19 cellular contexts compared by ENCODE assay signal in the genomic region with DNA sequence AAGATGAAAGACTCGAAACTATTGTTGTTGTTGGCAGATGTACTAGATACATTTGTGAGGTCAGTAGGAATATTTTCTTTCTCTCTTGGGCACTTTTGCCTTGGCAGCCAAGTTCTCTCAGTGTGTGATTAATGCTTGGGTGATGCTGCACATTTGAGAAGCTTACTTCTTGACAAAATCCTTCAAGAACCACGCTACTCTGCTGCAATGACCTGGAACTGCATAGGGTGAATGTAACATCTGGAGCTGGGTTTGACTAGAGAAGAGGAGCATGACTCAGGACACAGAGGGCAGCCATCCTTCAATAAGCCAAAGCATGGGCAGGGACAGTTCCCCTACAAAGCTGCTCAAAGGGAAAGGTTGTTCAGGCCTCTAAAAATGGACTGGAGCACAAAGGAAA.
DNase-seq lines count a peak whose midpoint lies in the region; ATAC-seq lines count a peak whose summit lies in the region.
"Had no signal": no experiment of that assay in that cellular context is flagged by ENCODE, and none has a peak within 500 bp of the region (broad histone marks: within the 10 kb centered on the region; RNA-seq: fewer than 3 reads in every experiment).

No MANE protein-coding gene starts in this region.

- no peak for ATAC-seq in GM21423 (IDR thresholded peaks at IDR 0.05; ENCODE audit: unreplicated experiment)
- ATAC-seq: activated naive CD4-positive, alpha-beta T cell treated with anti-CD3 and anti-CD28 coated beads, Interleukin-2, amount 50 U/mL, for 72 hours had no signal

- DNase-seq in Caki2 (ENCODE audit: low read depth) (peak; percentile 66), NCI-H226 (peak; percentile 14), fibroblast of gingiva (ENCODE audit: low read depth) (peak; percentile 90), renal cortical epithelial cell (ENCODE audit: low read depth) (peak; percentile 1), GOT3 (lab: John Stamatoyannopoulos, UW) (no peak), CD1c-positive myeloid dendritic cell (ENCODE audit: extremely low spot score) (no peak)
- no peak for DNase-seq in activated CD8-positive, alpha-beta memory T cell treated with anti-CD3 and anti-CD28 coated beads, Interleukin-2, amount 50 U/mL, for 48 hours
- DNase-seq: AML-193; DMS79 treated with DMSO at 0.1 percent for 48 hours; glutamatergic neuron; HCEC 1CT; NCI-H1092 treated with DMSO at 0.1 percent for 48 hours; NCI-H2029 treated with DMSO at 0.1 percent for 48 hours; nephron progenitor cell; stimulated activated CD4-positive, alpha-beta T cell treated with anti-CD3 and anti-CD28 coated beads, Interleukin-2, amount 100 ng/mL, for 24 hours; stimulated activated naive CD4-positive, alpha-beta T cell treated with Interleukin-2 at 50 U/mL for 16 hours; transverse colon had no signal

- in situ Hi-C loops in Caki2 (cut with HindIII; ENCODE audit: low pct_unique_long_range_greater_than_20kb, low sequenced_read_pairs): no loop called here

Comparison
In these comparisons a context has a peak if more than half of its experiments do, and no peak if none do; other contexts are left out.
1. DNase-seq: peak in Caki2 (single experiment), NCI-H226 (single experiment), fibroblast of gingiva (single experiment) and renal cortical epithelial cell (single experiment); none in activated CD8-positive, alpha-beta memory T cell treated with anti-CD3 and anti-CD28 coated beads, Interleukin-2, amount 50 U/mL, for 48 hours (single experiment), GOT3 (single experiment) and CD1c-positive myeloid dendritic cell (single experiment).